31 cellular contexts compared by ENCODE assay signal in genomic region chr1:86666368-86666767, GRCh38.
"Had no signal": no experiment of that assay in that cellular context is flagged by ENCODE, and none has a peak within 500 bp of the region (broad histone marks: within the 10 kb centered on the region; RNA-seq: fewer than 3 reads in every experiment).

No MANE protein-coding gene starts in this region.

- H3K4me1 ChIP-seq: ascending aorta, esophagus muscularis mucosa, foreskin keratinocyte, gastrocnemius medialis had no signal

- DNase-seq: activated B cell treated with CpG ODN at 0.5 μM for 24 hours; activated CD4-positive, alpha-beta T cell treated with anti-CD3 and anti-CD28 coated beads for 48 hours; activated CD4-positive, alpha-beta T cell treated with anti-CD3 and anti-CD28 coated beads, Interleukin-2, amount 50 U/mL, for 1 hour; activated CD4-positive, alpha-beta T cell treated with anti-CD3 and anti-CD28 coated beads, Interleukin-2, amount 50 U/mL, for 48 hours; activated CD8-positive, alpha-beta memory T cell treated with anti-CD3 and anti-CD28 coated beads, Interleukin-2, amount 50 U/mL, for 48 hours; activated gamma-delta T cell; activated naive CD4-positive, alpha-beta T cell; activated naive CD4-positive, alpha-beta T cell treated with anti-CD3 and anti-CD28 coated beads, Interleukin-2, amount 10 ng/mL, durations not matched to agents 7 days and 5 days; activated naive CD8-positive, alpha-beta T cell treated with anti-CD3 and anti-CD28 coated beads, Interleukin-2, amount 10 ng/mL, durations not matched to agents 7 days and 5 days; activated T-cell treated with anti-CD3 and anti-CD28 coated beads for 4 hours; activated T-cell treated with anti-CD3 and anti-CD28 coated beads, Interleukin-2, amount 50 U/mL, for 24 hours; activated T-cell treated with anti-CD3 and anti-CD28 coated beads, Interleukin-2, amount 50 U/mL, for 72 hours; effector memory CD8-positive, alpha-beta T cell; erythroblast; foreskin keratinocyte; gastrocnemius medialis; glutamatergic neuron; T-helper 1 cell; T-helper 17 cell; T1000; WERI-Rb-1 had no signal

- H3K27me3 Mint-ChIP-seq: activated B cell treated with CpG ODN at 0.5 μM for 24 hours; activated naive CD4-positive, alpha-beta T cell treated with anti-CD3 and anti-CD28 coated beads, Interleukin-2, amount 10 ng/mL, durations not matched to agents 7 days and 5 days; activated naive CD8-positive, alpha-beta T cell treated with anti-CD3 and anti-CD28 coated beads, Interleukin-2, amount 10 ng/mL, durations not matched to agents 7 days and 5 days; activated T-cell treated with anti-CD3 and anti-CD28 coated beads, Interleukin-2, amount 50 U/mL, for 24 hours; dendritic cell treated with granulocyte-macrophage colony-stimulating factor and Interleukin-4, amounts not matched to agents 40 ng/mL and 50 ng/mL, for 4 days; T-helper 17 cell had no signal

- H3K4me3 Mint-ChIP-seq: activated B cell treated with CpG ODN at 0.5 μM for 24 hours; activated naive CD4-positive, alpha-beta T cell treated with anti-CD3 and anti-CD28 coated beads, Interleukin-2, amount 10 ng/mL, durations not matched to agents 7 days and 5 days; activated naive CD8-positive, alpha-beta T cell treated with anti-CD3 and anti-CD28 coated beads, Interleukin-2, amount 10 ng/mL, durations not matched to agents 7 days and 5 days; activated T-cell treated with anti-CD3 and anti-CD28 coated beads, Interleukin-2, amount 50 U/mL, for 24 hours; activated T-cell treated with anti-CD3 and anti-CD28 coated beads, Interleukin-2, amount 50 U/mL, for 72 hours; brain; central memory CD8-positive, alpha-beta T cell; dendritic cell treated with granulocyte-macrophage colony-stimulating factor and Interleukin-4, amounts not matched to agents 40 ng/mL and 50 ng/mL, for 4 days; effector memory CD8-positive, alpha-beta T cell; T-helper 17 cell; T-helper 2 cell treated with Interferon-gamma antibody and Interleukin-4, amounts not matched to agents 5 μg/mL and 100 μg/mL, for 36 hours had no signal

- H3K9me3 ChIP-seq: ascending aorta, gastrocnemius medialis had no signal

- H3K36me3 ChIP-seq: ascending aorta, esophagus muscularis mucosa, gastrocnemius medialis, WERI-Rb-1 had no signal

- H3K27ac Mint-ChIP-seq: activated B cell treated with CpG ODN at 0.5 μM for 24 hours; activated naive CD4-positive, alpha-beta T cell treated with anti-CD3 and anti-CD28 coated beads, Interleukin-2, amount 10 ng/mL, durations not matched to agents 7 days and 5 days; activated naive CD4-positive, alpha-beta T cell treated with anti-CD3 and anti-CD28 coated beads, Interleukin-2, amount 50 U/mL, for 72 hours; activated naive CD8-positive, alpha-beta T cell treated with anti-CD3 and anti-CD28 coated beads, Interleukin-2, amount 10 ng/mL, durations not matched to agents 7 days and 5 days; activated T-cell treated with anti-CD3 and anti-CD28 coated beads, Interleukin-2, amount 50 U/mL, for 24 hours; activated T-cell treated with anti-CD3 and anti-CD28 coated beads, Interleukin-2, amount 50 U/mL, for 72 hours; brain; dendritic cell treated with granulocyte-macrophage colony-stimulating factor and Interleukin-4, amounts not matched to agents 40 ng/mL and 50 ng/mL, for 4 days; effector memory CD8-positive, alpha-beta T cell; T-helper 17 cell; T-helper 2 cell treated with Interferon-gamma antibody and Interleukin-4, amounts not matched to agents 5 μg/mL and 100 μg/mL, for 36 hours had no signal

- ATAC-seq: activated CD4-positive, CD25-positive, alpha-beta regulatory T cell treated with anti-CD3 and anti-CD28 coated beads, Interleukin-2, amount 50 U/mL, for 24 hours; activated naive CD4-positive, alpha-beta T cell treated with anti-CD3 and anti-CD28 coated beads, Interleukin-2, amount 50 U/mL, for 72 hours; activated T-cell treated with anti-CD3 and anti-CD28 coated beads, Interleukin-2, amount 50 U/mL, for 72 hours; effector memory CD8-positive, alpha-beta T cell; foreskin keratinocyte; gastrocnemius medialis; T-helper 17 cell had no signal

- H3K9me3 Mint-ChIP-seq: central memory CD8-positive, alpha-beta T cell; effector memory CD8-positive, alpha-beta T cell; T-helper 2 cell treated with Interferon-gamma antibody and Interleukin-4, amounts not matched to agents 5 μg/mL and 100 μg/mL, for 36 hours had no signal

- H3K4me1 Mint-ChIP-seq: activated naive CD4-positive, alpha-beta T cell treated with anti-CD3 and anti-CD28 coated beads, Interleukin-2, amount 10 ng/mL, durations not matched to agents 7 days and 5 days; activated naive CD8-positive, alpha-beta T cell treated with anti-CD3 and anti-CD28 coated beads, Interleukin-2, amount 10 ng/mL, durations not matched to agents 7 days and 5 days; brain; central memory CD8-positive, alpha-beta T cell; T-helper 17 cell had no signal

- H3K4me3 ChIP-seq: ascending aorta, coronary artery, dorsolateral prefrontal cortex, esophagus muscularis mucosa, gastrocnemius medialis had no signal

- H3K36me3 Mint-ChIP-seq: activated naive CD4-positive, alpha-beta T cell treated with anti-CD3 and anti-CD28 coated beads, Interleukin-2, amount 10 ng/mL, durations not matched to agents 7 days and 5 days; activated naive CD8-positive, alpha-beta T cell treated with anti-CD3 and anti-CD28 coated beads, Interleukin-2, amount 10 ng/mL, durations not matched to agents 7 days and 5 days; brain had no signal

- H3K27ac ChIP-seq: ascending aorta, coronary artery, dorsolateral prefrontal cortex, esophagus muscularis mucosa, foreskin keratinocyte, gastrocnemius medialis, WERI-Rb-1 had no signal

- H3K27me3 ChIP-seq: ascending aorta, dorsolateral prefrontal cortex, esophagus muscularis mucosa, foreskin keratinocyte, gastrocnemius medialis had no signal
